Comparison of ENCODE assay signal across 8 cellular contexts in the genomic region with DNA sequence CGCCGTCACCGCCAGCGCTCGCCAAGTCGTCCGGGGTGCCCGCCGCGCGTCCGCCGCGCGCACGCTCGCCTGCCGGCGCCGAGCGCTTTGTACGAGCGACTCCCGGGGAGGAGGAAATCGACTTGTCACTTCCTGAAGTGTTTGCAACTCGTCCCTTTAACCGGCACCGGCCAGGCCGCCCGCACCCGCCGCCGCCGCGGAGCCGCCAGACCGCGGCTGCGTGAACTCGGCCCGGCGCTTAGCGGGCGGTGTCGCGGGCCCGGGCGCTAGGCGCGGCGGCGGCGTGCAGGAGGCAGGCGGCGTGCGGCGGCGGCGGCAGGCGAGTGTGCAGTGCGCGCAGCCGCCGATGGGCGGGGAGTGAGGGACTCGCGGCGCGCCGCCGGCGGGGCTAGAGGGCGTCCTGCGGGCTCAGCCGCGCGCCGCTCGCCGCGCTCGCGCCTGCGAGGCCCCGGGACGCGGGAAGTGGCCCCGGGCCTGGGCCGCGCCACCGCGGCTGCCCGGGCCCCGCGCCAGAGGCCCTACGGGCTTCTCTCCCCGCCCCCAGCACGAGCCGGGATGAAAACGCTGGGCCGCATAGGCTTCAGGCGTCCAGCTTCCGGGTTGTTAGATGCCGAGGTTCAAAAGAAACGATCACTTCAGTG. TPM values are rescaled to one million over a fixed set of nuclear protein-coding genes. Genes with fewer than 3 reads are reported as not detected.
A peak's percentile ranks its signal among the peaks of the same experiment; 100 is the strongest.
DNase-seq lines count a peak whose midpoint lies in the region; ATAC-seq lines count a peak whose summit lies in the region.

A gene with protein sequence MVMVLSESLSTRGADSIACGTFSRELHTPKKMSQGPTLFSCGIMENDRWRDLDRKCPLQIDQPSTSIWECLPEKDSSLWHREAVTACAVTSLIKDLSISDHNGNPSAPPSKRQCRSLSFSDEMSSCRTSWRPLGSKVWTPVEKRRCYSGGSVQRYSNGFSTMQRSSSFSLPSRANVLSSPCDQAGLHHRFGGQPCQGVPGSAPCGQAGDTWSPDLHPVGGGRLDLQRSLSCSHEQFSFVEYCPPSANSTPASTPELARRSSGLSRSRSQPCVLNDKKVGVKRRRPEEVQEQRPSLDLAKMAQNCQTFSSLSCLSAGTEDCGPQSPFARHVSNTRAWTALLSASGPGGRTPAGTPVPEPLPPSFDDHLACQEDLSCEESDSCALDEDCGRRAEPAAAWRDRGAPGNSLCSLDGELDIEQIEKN (minus strand): TSS at position 332 of the 641 bp plus-strand sequence. CDS start 37,665 bp downstream, outside the sequence.

- DNase-seq in CD4-positive, CD25-positive, alpha-beta regulatory T cell, result peak; percentile 76 to 86 (median 81)
- DNase-seq in GM19240 (ENCODE audit: insufficient read length, low spot score) (peak; percentile 51), OCI-M1 (lab: John Stamatoyannopoulos, UW) (peak; percentile 92)
- peak; percentile 87 for DNase-seq in activated T-cell treated with anti-CD3 and anti-CD28 coated beads, Interleukin-2, amount 50 U/mL, for 24 hours
- DNase-seq in stimulated activated CD8-positive, alpha-beta memory T cell treated with anti-CD3 and anti-CD28 coated beads, Interleukin-7, amount 100 ng/mL, for 1 hour (ENCODE audit: low read depth in 2 of 2), result peak; percentile 54 to 64

- H3K27me3 Mint-ChIP-seq in CD4-positive, CD25-positive, alpha-beta regulatory T cell, result no peaks in the 10 kb centered on the region
- no peaks in the 10 kb centered on the region for H3K27me3 Mint-ChIP-seq in activated T-cell treated with anti-CD3 and anti-CD28 coated beads, Interleukin-2, amount 50 U/mL, for 24 hours

- ATAC-seq in CD4-positive, CD25-positive, alpha-beta regulatory T cell (ENCODE audit: low read depth in 2 of 2), result peak; percentile 75 to 78
- peak; percentile 51 for ATAC-seq in HG03439 (IDR thresholded peaks at IDR 0.05; ENCODE audit: unreplicated experiment)

- no peaks in the 10 kb centered on the region for H3K27me3 ChIP-seq in CD4-positive, CD25-positive, alpha-beta regulatory T cell (ENCODE audit: control insufficient read depth, insufficient read depth, low read length)
- no peaks in the 10 kb centered on the region for H3K27me3 ChIP-seq in esophagus (ENCODE audit: control insufficient read depth in 1 of 2, insufficient read depth in 2 of 2, low read length in 2 of 2)
- H3K27me3 ChIP-seq in mucosa of stomach (ENCODE audit: control insufficient read depth, insufficient read depth, low read length), result no peaks in the 10 kb centered on the region

- no peaks in the 10 kb centered on the region for H3K9me3 Mint-ChIP-seq in CD4-positive, CD25-positive, alpha-beta regulatory T cell
- no peaks in the 10 kb centered on the region for H3K9me3 Mint-ChIP-seq in activated T-cell treated with anti-CD3 and anti-CD28 coated beads, Interleukin-2, amount 50 U/mL, for 24 hours

- peak within 1 kb of the TSS; percentile 96 for H3K27ac ChIP-seq in CD4-positive, CD25-positive, alpha-beta regulatory T cell (ENCODE audit: insufficient read depth, low read length, poor library complexity, severe bottlenecking)
- peak within 1 kb of the TSS; percentile 86 to 95 for H3K27ac ChIP-seq in esophagus (ENCODE audit: low read depth in 2 of 2, low read length in 1 of 2)

- 0% methylated on average over 74 to 105 of the region's 105 CpGs for WGBS in esophagus, 2 donors

- H3K4me1 Mint-ChIP-seq in CD4-positive, CD25-positive, alpha-beta regulatory T cell, result peaks cover 20 to 51% (median 44%) of the 10 kb centered on the region in 4 donors
- H3K4me1 Mint-ChIP-seq in activated T-cell treated with anti-CD3 and anti-CD28 coated beads, Interleukin-2, amount 50 U/mL, for 24 hours (ENCODE audit: low read depth), result peaks cover 56% of the 10 kb centered on the region

- peak within 1 kb of the TSS; percentile 90 to 96 (median 91) for H3K27ac Mint-ChIP-seq in CD4-positive, CD25-positive, alpha-beta regulatory T cell
- H3K27ac Mint-ChIP-seq in activated T-cell treated with anti-CD3 and anti-CD28 coated beads, Interleukin-2, amount 50 U/mL, for 24 hours, result peak within 1 kb of the TSS; percentile 89

- H3K36me3 Mint-ChIP-seq in CD4-positive, CD25-positive, alpha-beta regulatory T cell, result peaks cover 7% of the 10 kb centered on the region
- peaks cover 14% of the 10 kb centered on the region for H3K36me3 Mint-ChIP-seq in activated T-cell treated with anti-CD3 and anti-CD28 coated beads, Interleukin-2, amount 50 U/mL, for 24 hours (ENCODE audit: low read depth)

- H3K9me3 ChIP-seq in CD4-positive, CD25-positive, alpha-beta regulatory T cell (ENCODE audit: control insufficient read depth in 2 of 2, low read length in 2 of 2), result no peaks in the 10 kb centered on the region
- H3K9me3 ChIP-seq in esophagus (ENCODE audit: control insufficient read depth in 2 of 2, insufficient read depth in 1 of 2, low read depth in 1 of 2, low read length in 1 of 2) (no peaks in the 10 kb centered on the region), mucosa of stomach (ENCODE audit: control insufficient read depth, low read length) (no peaks in the 10 kb centered on the region)

- H3K4me3 Mint-ChIP-seq in CD4-positive, CD25-positive, alpha-beta regulatory T cell, result peak within 1 kb of the TSS; percentile 89 to 99 (median 98)
- H3K4me3 Mint-ChIP-seq in activated T-cell treated with anti-CD3 and anti-CD28 coated beads, Interleukin-2, amount 50 U/mL, for 24 hours, result peak within 1 kb of the TSS; percentile 93

- peak within 1 kb of the TSS; percentile 58 for H3K9ac ChIP-seq in mucosa of stomach (ENCODE audit: low read length)

- peaks cover 53% of the 10 kb centered on the region for H3K4me1 ChIP-seq in CD4-positive, CD25-positive, alpha-beta regulatory T cell (ENCODE audit: control insufficient read depth, insufficient read depth, low read length, poor library complexity, severe bottlenecking)
- H3K4me1 ChIP-seq in esophagus (ENCODE audit: control insufficient read depth in 2 of 2, insufficient read depth in 2 of 2, low read length in 1 of 2) (peaks cover 0 to 5% of the 10 kb centered on the region in 2 donors), mucosa of stomach (ENCODE audit: control insufficient read depth, insufficient read depth, low read length) (peaks cover 66% of the 10 kb centered on the region)

- H3K36me3 ChIP-seq in CD4-positive, CD25-positive, alpha-beta regulatory T cell (ENCODE audit: control insufficient read depth, insufficient read depth, low read length), result no peaks in the 10 kb centered on the region
- H3K36me3 ChIP-seq in esophagus (ENCODE audit: control insufficient read depth in 2 of 2, insufficient read depth in 2 of 2, low read length in 1 of 2), result no peaks in the 10 kb centered on the region
- H3K36me3 ChIP-seq in mucosa of stomach (ENCODE audit: control insufficient read depth, insufficient read depth, low read length), result no peaks in the 10 kb centered on the region

- peak within 1 kb of the TSS; percentile 85 for H3K4me3 ChIP-seq in CD4-positive, CD25-positive, alpha-beta regulatory T cell (ENCODE audit: low read depth, low read length)
- peak within 1 kb of the TSS; percentile 70 to 73 for H3K4me3 ChIP-seq in esophagus (ENCODE audit: low read depth in 1 of 2, low read length in 2 of 2)
- peak within 1 kb of the TSS; percentile 16 for H3K4me3 ChIP-seq in mucosa of stomach (ENCODE audit: low read length)

RNA-seq across cellular contexts. Expression of the gene that starts here (rescaled TPM):
- 116 TPM for total RNA-seq in CD4-positive, CD25-positive, alpha-beta regulatory T cell
- 10 to 100 TPM in 3 of 4 donors, 1 to 10 TPM in 1; 5.8 to 22.2 (median 14.4) TPM for polyA plus RNA-seq in CD4-positive, CD25-positive, alpha-beta regulatory T cell
- polyA plus RNA-seq in esophagus, result 10 to 100 TPM in 1 of 2 donors, 1 to 10 TPM in 1; 9.0 to 16.8 TPM

Comparison
In these comparisons a context has a peak if more than half of its experiments do, and no peak if none do; other contexts are left out.
1. Peak in every context shown above with its lines: DNase-seq, ATAC-seq, H3K4me3 ChIP-seq and H3K27ac ChIP-seq.
2. H3K4me3 ChIP-seq: peak in every context shown above with its lines; median percentile 85 in CD4-positive, CD25-positive, alpha-beta regulatory T cell; 72 in esophagus; 16 in mucosa of stomach.